In the genomic region with DNA sequence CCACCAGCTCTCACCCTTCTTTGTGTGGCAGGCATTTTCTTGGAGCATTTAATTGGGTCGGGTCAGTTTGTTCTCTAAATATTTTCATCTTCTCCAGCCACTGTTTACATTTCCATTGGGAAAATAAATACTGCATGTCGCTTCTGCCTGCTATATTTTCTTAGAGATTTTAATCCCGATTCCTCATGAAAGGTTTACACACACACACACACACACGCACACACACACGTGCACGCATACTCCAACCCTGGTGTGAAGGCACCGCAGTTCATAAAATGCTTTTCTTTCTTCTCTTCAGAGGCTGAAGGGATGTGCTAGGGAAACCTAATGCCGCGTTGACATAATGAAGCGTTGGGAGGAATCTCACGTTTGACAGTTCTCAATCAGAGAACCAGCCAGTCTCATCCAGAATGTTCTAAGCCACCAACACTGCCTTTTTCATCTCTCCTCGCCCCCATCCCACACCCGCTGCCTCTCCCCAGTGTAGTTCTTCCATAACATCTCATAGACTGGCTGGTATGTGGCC, we compare ENCODE assay signal across 20 cellular contexts.
"Had no signal": no experiment of that assay in that cellular context is flagged by ENCODE, and none has a peak within 500 bp of the region (broad histone marks: within the 10 kb centered on the region; RNA-seq: fewer than 3 reads in every experiment).

No MANE protein-coding gene starts in this region.

- H3K4me1 Mint-ChIP-seq: naive thymus-derived CD4-positive, alpha-beta T cell; stimulated activated memory B cell treated with anti-CD40 and anti-IgM and Interleukin-4, amounts not matched to agents 10 μg/mL and 1 μg/mL and 100 μg/mL, for 72 hours had no signal

- H3K36me3 Mint-ChIP-seq: naive thymus-derived CD4-positive, alpha-beta T cell; stimulated activated memory B cell treated with anti-CD40 and anti-IgM and Interleukin-4, amounts not matched to agents 10 μg/mL and 1 μg/mL and 100 μg/mL, for 72 hours had no signal

- H3K4me3 Mint-ChIP-seq: naive thymus-derived CD4-positive, alpha-beta T cell; neural crest cell; stimulated activated memory B cell treated with anti-CD40 and anti-IgM and Interleukin-4, amounts not matched to agents 10 μg/mL and 1 μg/mL and 100 μg/mL, for 72 hours; stimulated activated naive CD8-positive, alpha-beta T cell treated with anti-CD3 and anti-CD28 coated beads, Interleukin-15, Interleukin-2, amounts not matched to agents 100 ng/mL and 50 ng/mL, for 24 hours had no signal

- H3K9me3 Mint-ChIP-seq: neural crest cell; stimulated activated memory B cell treated with anti-CD40 and anti-IgM and Interleukin-4, amounts not matched to agents 10 μg/mL and 1 μg/mL and 100 μg/mL, for 72 hours; stimulated activated naive CD8-positive, alpha-beta T cell treated with anti-CD3 and anti-CD28 coated beads, Interleukin-15, Interleukin-2, amounts not matched to agents 100 ng/mL and 50 ng/mL, for 24 hours had no signal

- H3K36me3 ChIP-seq: heart left ventricle, ovary, tibial artery, upper lobe of left lung, uterus had no signal

- H3K4me1 ChIP-seq: uterus had no signal

- ATAC-seq: heart left ventricle; left colon; naive thymus-derived CD4-positive, alpha-beta T cell; right cardiac atrium; stimulated activated memory B cell treated with anti-CD40 and anti-IgM and Interleukin-4, amounts not matched to agents 10 μg/mL and 1 μg/mL and 100 μg/mL, for 72 hours had no signal

- H3K9me3 ChIP-seq: heart left ventricle, ovary, tibial artery, upper lobe of left lung, uterus had no signal

- H3K4me3 ChIP-seq: dorsolateral prefrontal cortex, heart left ventricle, ovary, tibial artery, upper lobe of left lung, uterus had no signal

- H3K27ac ChIP-seq: dorsolateral prefrontal cortex, ovary, tibial artery, upper lobe of left lung, uterus had no signal

- H3K27me3 ChIP-seq: heart left ventricle, ovary, tibial artery, upper lobe of left lung had no signal

- DNase-seq: cortex of kidney; dorsolateral prefrontal cortex; effector CD8-positive, alpha-beta T cell; foreskin melanocyte; heart left ventricle; hippocampal formation; left colon; mammary epithelial cell; naive thymus-derived CD4-positive, alpha-beta T cell; nucleus accumbens; ovary; right cardiac atrium; small intestine; stimulated activated CD4-positive, alpha-beta T cell treated with anti-CD3 and anti-CD28 coated beads, Interleukin-4, amount 100 ng/mL, for 1 hour; tibial artery; upper lobe of left lung; uterus had no signal

- H3K27ac Mint-ChIP-seq: naive thymus-derived CD4-positive, alpha-beta T cell; stimulated activated memory B cell treated with anti-CD40 and anti-IgM and Interleukin-4, amounts not matched to agents 10 μg/mL and 1 μg/mL and 100 μg/mL, for 72 hours; stimulated activated naive CD8-positive, alpha-beta T cell treated with anti-CD3 and anti-CD28 coated beads, Interleukin-15, Interleukin-2, amounts not matched to agents 100 ng/mL and 50 ng/mL, for 24 hours had no signal
